ENCODE assay signal across 8 cellular contexts in the genomic region with DNA sequence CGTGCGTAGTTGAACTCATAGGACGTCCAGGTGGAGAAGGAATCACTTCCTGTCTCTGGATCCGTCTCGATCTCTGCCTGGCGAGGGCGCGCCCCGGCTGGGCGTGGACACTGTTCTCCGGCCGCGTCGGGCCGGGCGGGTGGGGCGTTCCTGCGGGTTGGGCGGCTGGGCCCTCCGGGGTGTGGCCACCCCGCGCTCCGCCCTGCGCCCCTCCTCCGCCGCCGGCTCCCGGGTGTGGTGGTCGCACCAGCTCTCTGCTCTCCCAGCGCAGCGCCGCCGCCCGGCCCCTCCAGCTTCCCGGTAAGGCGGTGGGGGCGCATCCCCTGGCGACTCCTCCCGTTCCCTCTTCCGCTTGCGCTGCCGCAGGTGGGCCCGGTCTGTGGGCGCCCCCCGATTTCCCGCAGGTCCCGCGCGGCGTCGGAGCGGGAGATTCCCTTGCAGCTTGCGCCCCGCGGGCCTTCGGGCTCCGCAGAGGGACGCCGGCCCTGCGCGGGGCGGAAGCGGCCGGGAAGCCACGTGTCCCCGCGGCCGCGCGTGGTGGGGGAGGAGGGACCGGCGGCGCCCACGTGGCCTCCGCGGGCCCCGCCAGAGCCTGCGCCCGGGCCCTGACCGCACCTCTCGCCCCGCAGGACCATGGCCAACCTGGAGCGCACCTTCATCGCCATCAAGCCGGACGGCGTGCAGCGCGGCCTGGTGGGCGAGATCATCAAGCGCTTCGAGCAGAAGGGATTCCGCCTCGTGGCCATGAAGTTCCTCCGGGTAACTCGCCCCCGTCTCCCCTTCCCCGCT. TPM values are rescaled to one million over a fixed set of nuclear protein-coding genes. Genes with fewer than 3 reads are reported as not detected.
DNase-seq lines count a peak whose midpoint lies in the region; ATAC-seq and TF ChIP-seq lines count a peak whose summit lies in the region.

A gene (plus strand): TSS at position 214 of the 789 bp plus-strand sequence. CDS start 420 bp downstream, at position 634.

- CTCF ChIA-PET in Caco-2 (lab: Charles Lee) (interaction anchor here (0.5 to 0.8 kb wide), 3 partner anchors 13 to 1809 kb away, joined by 5 to 6 read pairs (median 6); a partner anchor contains a TSS), OCI-LY7 (lab: Charles Lee; ENCODE audit: unreplicated experiment) (no interaction called here)

- no TSS peak for BruUV-seq in Caco-2 (replicated peaks; lab: Mats Ljungman, UMichigan)
- BruUV-seq in OCI-LY7 (replicated peaks; lab: Mats Ljungman, UMichigan): no TSS peak

- POLR2A ChIA-PET in Caco-2 (lab: Charles Lee): interaction anchor here (0.6 to 1.5 kb wide), 4 partner anchors 10 to 46 kb away, joined by 3 to 5 read pairs (median 3); a partner anchor contains a TSS
- POLR2A ChIA-PET in OCI-LY7 (lab: Charles Lee): no interaction called here

- H3K79me2 ChIP-seq in OCI-LY7 (ENCODE audit: insufficient read depth, low read depth, low read length): peaks cover 19% of the 10 kb centered on the region

- H3K9me3 ChIP-seq in Caco-2: no peaks in the 10 kb centered on the region
- no peaks in the 10 kb centered on the region for H3K9me3 ChIP-seq in OCI-LY7 (ENCODE audit: low read length)
- no peaks in the 10 kb centered on the region for H3K9me3 ChIP-seq in muscle layer of colon (ENCODE audit: low read length)

- H2AFZ ChIP-seq in OCI-LY7 (ENCODE audit: low read length): peak within 1 kb of the TSS; percentile 61

- H3K9me2 ChIP-seq in OCI-LY7 (ENCODE audit: insufficient read depth, low read length): no peaks in the 10 kb centered on the region

- H3K27me3 ChIP-seq in Caco-2 (replicated peaks; ENCODE audit: control insufficient read depth, insufficient read depth, low read length) (no peaks in the 10 kb centered on the region), muscle layer of colon (ENCODE audit: control insufficient read depth in 1 of 2, insufficient read depth in 2 of 2, low read length in 2 of 2) (no peaks in the 10 kb centered on the region)

- H3K9ac ChIP-seq in muscle layer of colon (ENCODE audit: low read length): peak within 1 kb of the TSS; percentile 71

- no peaks in the 10 kb centered on the region for H3K9me3 Mint-ChIP-seq in Caco-2 (ENCODE audit: unreplicated experiment)
- H3K9me3 Mint-ChIP-seq in activated T-cell treated with anti-CD3 and anti-CD28 coated beads, Interleukin-2, amount 50 U/mL, for 24 hours: no peaks in the 10 kb centered on the region

- intact Hi-C loops in Caco-2 (cut with micrococcal nuclease; ENCODE audit: unreplicated experiment): loop anchor here (1.0 to 5.0 kb wide), 3 partner anchors 94 to 299 kb away; a partner anchor contains a TSS
- intact Hi-C loops in OCI-LY7 (cut with micrococcal nuclease; ENCODE audit: unreplicated experiment): loop anchor here (2.0 kb wide), 1 partner anchor 94 kb away; a partner anchor contains a TSS

- H3K4me1 ChIP-seq in Caco-2 (peaks cover 21% of the 10 kb centered on the region), OCI-LY7 (ENCODE audit: insufficient read depth, low read length, poor library complexity, severe bottlenecking) (peaks cover 22% of the 10 kb centered on the region), muscle layer of colon (ENCODE audit: insufficient read depth, low read length) (peaks cover 14% of the 10 kb centered on the region)

- peaks cover 10% of the 10 kb centered on the region for H3K4me1 Mint-ChIP-seq in Caco-2 (ENCODE audit: low read depth, unreplicated experiment)
- peaks cover 43% of the 10 kb centered on the region for H3K4me1 Mint-ChIP-seq in activated T-cell treated with anti-CD3 and anti-CD28 coated beads, Interleukin-2, amount 50 U/mL, for 24 hours (ENCODE audit: low read depth)

- peak; percentile 94 to 96 for DNase-seq in Caco-2
- peak; percentile 94 for DNase-seq in HK-2 (ENCODE audit: unreplicated experiment)
- peak; percentile 86 for DNase-seq in OCI-LY7 (ENCODE audit: low spot score)
- DNase-seq in activated T-cell treated with anti-CD3 and anti-CD28 coated beads, Interleukin-2, amount 50 U/mL, for 24 hours: peak; percentile 90
- DNase-seq in stimulated activated CD8-positive, alpha-beta memory T cell treated with anti-CD3 and anti-CD28 coated beads, Interleukin-7, amount 100 ng/mL, for 4 hours (ENCODE audit: low read depth in 2 of 2): peak; percentile 37 to 73

- H3K27ac ChIP-seq in OCI-LY7 (ENCODE audit: low read depth, low read length, poor library complexity, severe bottlenecking): peak within 1 kb of the TSS; percentile 71
- peak within 1 kb of the TSS; percentile 81 for H3K27ac ChIP-seq in muscle layer of colon (ENCODE audit: low read depth, low read length)

- H3K36me3 Mint-ChIP-seq in Caco-2 (ENCODE audit: insufficient read depth, unreplicated experiment): peaks cover 96% of the 10 kb centered on the region
- peaks cover 89% of the 10 kb centered on the region for H3K36me3 Mint-ChIP-seq in activated T-cell treated with anti-CD3 and anti-CD28 coated beads, Interleukin-2, amount 50 U/mL, for 24 hours (ENCODE audit: low read depth)

- peak within 1 kb of the TSS; percentile 97 for H3K27ac Mint-ChIP-seq in Caco-2 (ENCODE audit: unreplicated experiment)
- peak within 1 kb of the TSS; percentile 96 for H3K27ac Mint-ChIP-seq in activated T-cell treated with anti-CD3 and anti-CD28 coated beads, Interleukin-2, amount 50 U/mL, for 24 hours

- H3K36me3 ChIP-seq in Caco-2 (ENCODE audit: control insufficient read depth, insufficient read depth, low read length) (peaks cover 4% of the 10 kb centered on the region), OCI-LY7 (ENCODE audit: insufficient read depth, low read length) (peaks cover 69% of the 10 kb centered on the region), muscle layer of colon (ENCODE audit: insufficient read depth, low read length) (peaks cover 35% of the 10 kb centered on the region)

- peak within 1 kb of the TSS; percentile 71 for H3K4me2 ChIP-seq in OCI-LY7 (ENCODE audit: low read length)

- H4K20me1 ChIP-seq in OCI-LY7 (ENCODE audit: insufficient read depth, low read length): 0 out of 2 replicates have a peak, but pooled peaks cover 4% of the 10 kb centered on the region

- TF ChIP-seq CTCF in Caco-2 (IDR thresholded peaks at IDR 0.05; ENCODE audit: insufficient read depth in 1 of 2, low read depth in 1 of 2, low read length in 1 of 2, severe bottlenecking in 1 of 2, unreplicated experiment in 1 of 2) (peak in 1 of 2 experiments; percentile 2), OCI-LY7 (conservative IDR thresholded peaks at IDR 0.05; ENCODE audit: low read length) (no peak)

- H3K4me3 ChIP-seq in Caco-2 (ENCODE audit: low read depth, low read length) (peak within 1 kb of the TSS; percentile 91), OCI-LY7 (ENCODE audit: low read depth, low read length, poor library complexity, severe bottlenecking) (peak within 1 kb of the TSS; percentile 83), muscle layer of colon (ENCODE audit: low read depth in 1 of 2, low read length in 2 of 2) (peak within 1 kb of the TSS; percentile 87 to 89)

- H3K4me3 Mint-ChIP-seq in Caco-2 (ENCODE audit: unreplicated experiment): peak within 1 kb of the TSS; percentile 98
- H3K4me3 Mint-ChIP-seq in activated T-cell treated with anti-CD3 and anti-CD28 coated beads, Interleukin-2, amount 50 U/mL, for 24 hours: peak within 1 kb of the TSS; percentile 90

- peak; percentile 79 for ATAC-seq in GM19455 (IDR thresholded peaks at IDR 0.05; ENCODE audit: unreplicated experiment)
- peak; percentile 96 for ATAC-seq in esophagus mucosa

- H3K27me3 Mint-ChIP-seq in Caco-2 (ENCODE audit: insufficient read depth, unreplicated experiment): no peaks in the 10 kb centered on the region
- no peaks in the 10 kb centered on the region for H3K27me3 Mint-ChIP-seq in activated T-cell treated with anti-CD3 and anti-CD28 coated beads, Interleukin-2, amount 50 U/mL, for 24 hours

RNA-seq across cellular contexts. Expression of the gene that starts here (rescaled TPM):
- total RNA-seq in Caco-2 (2022) (734 and 821 TPM in 2 replicates), OCI-LY7 (2022) (530 and 582 TPM in 2 replicates), esophagus mucosa (683 TPM)
- 369 and 397 TPM in 2 replicates for total RNA-seq in OCI-LY7 (2014; rRNA removed; shearing (Covaris generic))

Comparison
In these comparisons a context has a peak if more than half of its experiments do, and no peak if none do; other contexts are left out.
1. Peak in every context shown above with its lines: DNase-seq, ATAC-seq, H3K4me3 ChIP-seq and H3K27ac ChIP-seq.